8 cellular contexts compared by ENCODE assay signal in genomic region chr22:31630331-31631329, GRCh38. TPM values are rescaled to one million over a fixed set of nuclear protein-coding genes. Genes with fewer than 3 reads are reported as not detected.
A peak's percentile ranks its signal among the peaks of the same experiment; 100 is the strongest.
DNase-seq lines count a peak whose midpoint lies in the region; ATAC-seq and TF ChIP-seq lines count a peak whose summit lies in the region.

No MANE protein-coding gene starts in this region.

- H4K20me1 ChIP-seq in BLaER1 treated with 17β-estradiol and CSF1 and Interleukin-3, amounts not matched to agents 10 nM and 100 nM: peaks cover 63 to 99% (median 91%) of the 10 kb centered on the region in 11 experiments

- no peaks in the 10 kb centered on the region for H3K9me3 ChIP-seq in BLaER1 treated with 17β-estradiol and CSF1 and Interleukin-3, amounts not matched to agents 10 nM and 100 nM (replicated peaks in 1 of 11)
- H3K9me3 ChIP-seq in HUES64 (ENCODE audit: insufficient read depth, low read depth, low read length) (no peaks in the 10 kb centered on the region), neuron (ENCODE audit: low read length) (no peaks in the 10 kb centered on the region), stomach smooth muscle (ENCODE audit: control insufficient read depth in 2 of 2, low read length in 2 of 2) (no peaks in the 10 kb centered on the region)

- H3K36me3 ChIP-seq in BLaER1 treated with 17β-estradiol and CSF1 and Interleukin-3, amounts not matched to agents 10 nM and 100 nM: peaks cover 17 to 63% (median 38%) of the 10 kb centered on the region in 11 experiments; a peak in 21 of 22 replicates
- no peaks in the 10 kb centered on the region; the same call in 1 of the 2 replicates for H3K36me3 ChIP-seq in HUES64 (ENCODE audit: insufficient read depth, low read length)
- peaks cover 2% of the 10 kb centered on the region for H3K36me3 ChIP-seq in neuron (ENCODE audit: insufficient read depth, low read length)
- H3K36me3 ChIP-seq in stomach smooth muscle (ENCODE audit: control insufficient read depth in 2 of 2, insufficient read depth in 2 of 2, low read length in 2 of 2): peaks cover 2% of the 10 kb centered on the region in 2 donors

- 2% methylated on average over 60 of the region's 65 CpGs for WGBS in HUES64

- no peaks in the 10 kb centered on the region for H3K27me3 ChIP-seq in BLaER1 treated with 17β-estradiol and CSF1 and Interleukin-3, amounts not matched to agents 10 nM and 100 nM
- H3K27me3 ChIP-seq in HUES64 (ENCODE audit: insufficient read depth, low read length) (no peaks in the 10 kb centered on the region), foreskin keratinocyte (no peaks in the 10 kb centered on the region), neuron (ENCODE audit: insufficient read depth, low read length) (no peaks in the 10 kb centered on the region), stomach smooth muscle (ENCODE audit: control insufficient read depth in 1 of 2, insufficient read depth in 2 of 2, low read length in 2 of 2) (no peaks in the 10 kb centered on the region)

- H3K4me3 ChIP-seq in BLaER1 treated with 17β-estradiol and CSF1 and Interleukin-3, amounts not matched to agents 10 nM and 100 nM: peak overlapping the region; percentile 57 to 86 (median 76)
- H3K4me3 ChIP-seq in HUES64 (ENCODE audit: low read length): peak overlapping the region; percentile 92
- H3K4me3 ChIP-seq in neuron (ENCODE audit: low read length): peak overlapping the region; percentile 66
- peak overlapping the region; percentile 79 to 83 for H3K4me3 ChIP-seq in stomach smooth muscle (ENCODE audit: low read length in 2 of 2)

- H2AFZ ChIP-seq in neuron (ENCODE audit: low read depth, low read length): no peak overlapping the region

- peaks cover 91 to 97% (median 94%) of the 10 kb centered on the region in 10 experiments for H3K4me1 ChIP-seq in BLaER1 treated with 17β-estradiol and CSF1 and Interleukin-3, amounts not matched to agents 10 nM and 100 nM
- peaks cover 20% of the 10 kb centered on the region for H3K4me1 ChIP-seq in HUES64 (ENCODE audit: insufficient read depth, low read length)
- no peaks in the 10 kb centered on the region for H3K4me1 ChIP-seq in foreskin keratinocyte
- H3K4me1 ChIP-seq in neuron (ENCODE audit: insufficient read depth, low read length): peaks cover 17% of the 10 kb centered on the region
- peaks cover 55% of the 10 kb centered on the region for H3K4me1 ChIP-seq in stomach smooth muscle (ENCODE audit: control insufficient read depth, insufficient read depth, low read length)

- DNase-seq in SIG-M5 (lab: John Stamatoyannopoulos, UW): peak; percentile 72
- DNase-seq in activated gamma-delta T cell treated with Interleukin-2 at 50 U/mL for 16 hours: peak; percentile 87
- DNase-seq in foreskin keratinocyte: peak; percentile 48 to 71

- H3K4me2 ChIP-seq in BLaER1 treated with 17β-estradiol and CSF1 and Interleukin-3, amounts not matched to agents 10 nM and 100 nM: peak overlapping the region; percentile 83 to 100 (median 97)

- ATAC-seq in GM19395 (IDR thresholded peaks at IDR 0.05; ENCODE audit: unreplicated experiment): peak; percentile 62
- peak; percentile 74 for ATAC-seq in foreskin keratinocyte

- H3K27ac ChIP-seq in BLaER1 treated with 17β-estradiol and CSF1 and Interleukin-3, amounts not matched to agents 10 nM and 100 nM: peak overlapping the region; percentile 88 to 99 (median 96)
- H3K27ac ChIP-seq in HUES64 (ENCODE audit: low read depth, low read length) (peak overlapping the region; percentile 77), foreskin keratinocyte (peak overlapping the region; percentile 86), stomach smooth muscle (ENCODE audit: low read length) (peak overlapping the region; percentile 73)

- TF ChIP-seq CTCF in foreskin keratinocyte (conservative IDR thresholded peaks at IDR 0.05): peak; percentile 27

- H3K9ac ChIP-seq in BLaER1 treated with 17β-estradiol and CSF1 and Interleukin-3, amounts not matched to agents 10 nM and 100 nM: peak overlapping the region; percentile 79 to 95 (median 93)
- peak overlapping the region; percentile 86 for H3K9ac ChIP-seq in HUES64 (ENCODE audit: low read depth, low read length)
- H3K9ac ChIP-seq in stomach smooth muscle (ENCODE audit: low read length in 2 of 2): peak overlapping the region; percentile 69 to 73

RNA-seq across cellular contexts. Expression of gene PISD, which starts 31.4 kb away (rescaled TPM):
- 26.4 TPM for polyA plus RNA-seq in HUES64 (2013, experiment 1 of 2)
- 27.4 TPM for polyA plus RNA-seq in HUES64 (2013, experiment 2 of 2)
- total RNA-seq in foreskin keratinocyte: 37.7 and 39.8 TPM in 2 replicates
- polyA plus RNA-seq in foreskin keratinocyte: 28.0 and 34.0 TPM in 2 replicates

Comparison
In these comparisons a context has a peak if more than half of its experiments do, and no peak if none do; other contexts are left out.
1. Peak in every context shown above with its lines: DNase-seq, ATAC-seq, H3K4me3 ChIP-seq and H3K27ac ChIP-seq.